20 cellular contexts compared by ENCODE assay signal in the genomic region with DNA sequence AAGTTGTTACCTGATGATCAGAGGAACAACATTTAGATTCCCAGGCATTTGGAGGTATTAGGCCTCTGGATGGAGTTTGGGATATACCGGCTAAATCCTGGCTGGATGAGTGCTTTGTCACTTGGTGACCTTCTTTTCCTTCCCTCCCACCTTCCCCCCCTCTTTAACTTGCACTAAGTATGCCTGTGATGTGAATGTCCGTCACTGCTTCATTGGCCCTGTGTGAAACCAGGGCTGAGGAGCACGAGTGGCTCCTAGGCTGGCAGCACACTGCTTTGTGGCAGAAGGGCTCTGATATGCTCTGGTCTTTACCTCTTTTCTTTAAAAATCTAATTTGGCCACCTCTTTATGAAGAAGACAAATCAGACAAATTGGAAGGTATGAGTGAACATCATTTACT.
DNase-seq lines count a peak whose midpoint lies in the region; ATAC-seq lines count a peak whose summit lies in the region.
"Had no signal": no experiment of that assay in that cellular context is flagged by ENCODE, and none has a peak within 500 bp of the region (broad histone marks: within the 10 kb centered on the region; RNA-seq: fewer than 3 reads in every experiment).

No MANE protein-coding gene starts in this region.

- no peak overlapping the region for H3K4me3 Mint-ChIP-seq in activated T-helper 17 cell treated with anti-CD3 and anti-CD28 coated beads, Interleukin-2, amount 50 U/mL, for 72 hours
- H3K4me3 Mint-ChIP-seq in immature natural killer cell, result no peak overlapping the region
- no peak overlapping the region for H3K4me3 Mint-ChIP-seq in stimulated activated memory B cell treated with anti-CD40 and anti-IgM and Interleukin-4, amounts not matched to agents 10 μg/mL and 1 μg/mL and 100 μg/mL, for 72 hours
- H3K4me3 Mint-ChIP-seq in activated T-helper 1 cell treated with anti-CD3 and anti-CD28 coated beads, Interleukin-12 subunit alpha, Interleukin-12 subunit beta, Interleukin-2, Interleukin-4 antibody, amounts not matched to agents 30 ng/mL and 10 ng/mL and 1 ng/mL, durations not matched to agents 14 hours and 24 hours and 36 hours, result no peak overlapping the region
- H3K4me3 Mint-ChIP-seq: activated CD8-positive, alpha-beta T cell treated with anti-CD3 and anti-CD28 coated beads for 36 hours; CD8-positive, alpha-beta T cell; T-helper 2 cell treated with Interferon-gamma antibody and Interleukin-4, amounts not matched to agents 5 μg/mL and 100 μg/mL, for 36 hours had no signal

- DNase-seq in G401 (ENCODE audit: low spot score) (peak; percentile 76), immature natural killer cell (no peak), NCI-H1417 (lab: John Stamatoyannopoulos, UW) (no peak)
- no peak for DNase-seq in activated T-helper 1 cell treated with anti-CD3 and anti-CD28 coated beads, Interleukin-12 subunit alpha, Interleukin-12 subunit beta, Interleukin-2, Interleukin-4 antibody, amounts not matched to agents 30 ng/mL and 10 ng/mL and 1 ng/mL, durations not matched to agents 14 hours and 24 hours and 36 hours (ENCODE audit: low spot score)
- DNase-seq: activated CD8-positive, alpha-beta T cell treated with anti-CD3 and anti-CD28 coated beads for 36 hours; activated T-cell treated with anti-CD3 and anti-CD28 coated beads for 4 hours; CD8-positive, alpha-beta T cell; effector CD8-positive, alpha-beta T cell; foreskin melanocyte; GF-D8; NCI-H510A; right lobe of liver; stimulated activated CD4-positive, alpha-beta T cell treated with anti-CD3 and anti-CD28 coated beads, Interleukin-15, amount 100 ng/mL, for 24 hours; uterus; WERI-Rb-1 had no signal

- peaks cover 19% of the 10 kb centered on the region for H3K36me3 Mint-ChIP-seq in activated T-helper 17 cell treated with anti-CD3 and anti-CD28 coated beads, Interleukin-2, amount 50 U/mL, for 72 hours (ENCODE audit: low read depth)
- H3K36me3 Mint-ChIP-seq in immature natural killer cell, result peaks cover 0 to 27% (median 7%) of the 10 kb centered on the region in 3 donors
- no peaks in the 10 kb centered on the region for H3K36me3 Mint-ChIP-seq in stimulated activated memory B cell treated with anti-CD40 and anti-IgM and Interleukin-4, amounts not matched to agents 10 μg/mL and 1 μg/mL and 100 μg/mL, for 72 hours
- H3K36me3 Mint-ChIP-seq in activated T-helper 1 cell treated with anti-CD3 and anti-CD28 coated beads, Interleukin-12 subunit alpha, Interleukin-12 subunit beta, Interleukin-2, Interleukin-4 antibody, amounts not matched to agents 30 ng/mL and 10 ng/mL and 1 ng/mL, durations not matched to agents 14 hours and 24 hours and 36 hours (ENCODE audit: low read depth), result peaks cover 22% of the 10 kb centered on the region

- no peak for ATAC-seq in activated T-helper 17 cell treated with anti-CD3 and anti-CD28 coated beads, Interleukin-2, amount 50 U/mL, for 72 hours (replicated peaks)
- no peak for ATAC-seq in stimulated activated memory B cell treated with anti-CD40 and anti-IgM and Interleukin-4, amounts not matched to agents 10 μg/mL and 1 μg/mL and 100 μg/mL, for 72 hours
- no peak for ATAC-seq in GM19397 (IDR thresholded peaks at IDR 0.05; ENCODE audit: unreplicated experiment)
- ATAC-seq: activated CD8-positive, alpha-beta T cell treated with anti-CD3 and anti-CD28 coated beads for 36 hours; CD8-positive, alpha-beta T cell; esophagus mucosa had no signal

- peaks cover 25% of the 10 kb centered on the region for H3K4me1 Mint-ChIP-seq in activated T-helper 17 cell treated with anti-CD3 and anti-CD28 coated beads, Interleukin-2, amount 50 U/mL, for 72 hours
- H3K4me1 Mint-ChIP-seq in immature natural killer cell, result peaks cover 27 to 41% of the 10 kb centered on the region in 2 donors
- peaks cover 48% of the 10 kb centered on the region for H3K4me1 Mint-ChIP-seq in stimulated activated memory B cell treated with anti-CD40 and anti-IgM and Interleukin-4, amounts not matched to agents 10 μg/mL and 1 μg/mL and 100 μg/mL, for 72 hours
- H3K4me1 Mint-ChIP-seq in activated T-helper 1 cell treated with anti-CD3 and anti-CD28 coated beads, Interleukin-12 subunit alpha, Interleukin-12 subunit beta, Interleukin-2, Interleukin-4 antibody, amounts not matched to agents 30 ng/mL and 10 ng/mL and 1 ng/mL, durations not matched to agents 14 hours and 24 hours and 36 hours (ENCODE audit: low read depth), result peaks cover 54% of the 10 kb centered on the region

- intact Hi-C loops in activated T-helper 1 cell treated with anti-CD3 and anti-CD28 coated beads, Interleukin-12 subunit alpha, Interleukin-12 subunit beta, Interleukin-2, Interleukin-4 antibody, amounts not matched to agents 30 ng/mL and 10 ng/mL and 1 ng/mL, durations not matched to agents 14 hours and 24 hours and 36 hours (cut with micrococcal nuclease), result no loop called here

- H3K27me3 Mint-ChIP-seq in activated T-helper 17 cell treated with anti-CD3 and anti-CD28 coated beads, Interleukin-2, amount 50 U/mL, for 72 hours, result no peaks in the 10 kb centered on the region
- peaks cover 2 to 5% (median 3%) of the 10 kb centered on the region in 3 donors for H3K27me3 Mint-ChIP-seq in immature natural killer cell (ENCODE audit: low read depth in 3 of 3)
- no peaks in the 10 kb centered on the region for H3K27me3 Mint-ChIP-seq in stimulated activated memory B cell treated with anti-CD40 and anti-IgM and Interleukin-4, amounts not matched to agents 10 μg/mL and 1 μg/mL and 100 μg/mL, for 72 hours
- no peaks in the 10 kb centered on the region for H3K27me3 Mint-ChIP-seq in activated T-helper 1 cell treated with anti-CD3 and anti-CD28 coated beads, Interleukin-12 subunit alpha, Interleukin-12 subunit beta, Interleukin-2, Interleukin-4 antibody, amounts not matched to agents 30 ng/mL and 10 ng/mL and 1 ng/mL, durations not matched to agents 14 hours and 24 hours and 36 hours (ENCODE audit: insufficient read depth)
- H3K27me3 Mint-ChIP-seq: activated CD8-positive, alpha-beta T cell treated with anti-CD3 and anti-CD28 coated beads for 36 hours had no signal

- no peaks in the 10 kb centered on the region for H3K9me3 Mint-ChIP-seq in activated T-helper 17 cell treated with anti-CD3 and anti-CD28 coated beads, Interleukin-2, amount 50 U/mL, for 72 hours
- H3K9me3 Mint-ChIP-seq in immature natural killer cell, result no peaks in the 10 kb centered on the region
- H3K9me3 Mint-ChIP-seq in stimulated activated memory B cell treated with anti-CD40 and anti-IgM and Interleukin-4, amounts not matched to agents 10 μg/mL and 1 μg/mL and 100 μg/mL, for 72 hours, result no peaks in the 10 kb centered on the region
- H3K9me3 Mint-ChIP-seq in activated T-helper 1 cell treated with anti-CD3 and anti-CD28 coated beads, Interleukin-12 subunit alpha, Interleukin-12 subunit beta, Interleukin-2, Interleukin-4 antibody, amounts not matched to agents 30 ng/mL and 10 ng/mL and 1 ng/mL, durations not matched to agents 14 hours and 24 hours and 36 hours, result no peaks in the 10 kb centered on the region
- H3K9me3 Mint-ChIP-seq: activated CD8-positive, alpha-beta T cell treated with anti-CD3 and anti-CD28 coated beads for 36 hours; CD8-positive, alpha-beta T cell; T-helper 2 cell treated with Interferon-gamma antibody and Interleukin-4, amounts not matched to agents 5 μg/mL and 100 μg/mL, for 36 hours had no signal

- peak overlapping the region; percentile 91 for H3K27ac Mint-ChIP-seq in activated T-helper 17 cell treated with anti-CD3 and anti-CD28 coated beads, Interleukin-2, amount 50 U/mL, for 72 hours
- peak overlapping the region in 4 of 6 donors; percentile 26 to 56 (median 32) for H3K27ac Mint-ChIP-seq in immature natural killer cell
- H3K27ac Mint-ChIP-seq in stimulated activated memory B cell treated with anti-CD40 and anti-IgM and Interleukin-4, amounts not matched to agents 10 μg/mL and 1 μg/mL and 100 μg/mL, for 72 hours, result peak overlapping the region; percentile 53
- H3K27ac Mint-ChIP-seq in activated T-helper 1 cell treated with anti-CD3 and anti-CD28 coated beads, Interleukin-12 subunit alpha, Interleukin-12 subunit beta, Interleukin-2, Interleukin-4 antibody, amounts not matched to agents 30 ng/mL and 10 ng/mL and 1 ng/mL, durations not matched to agents 14 hours and 24 hours and 36 hours, result no peak overlapping the region
- H3K27ac Mint-ChIP-seq: activated CD8-positive, alpha-beta T cell treated with anti-CD3 and anti-CD28 coated beads for 36 hours; T-helper 2 cell treated with Interferon-gamma antibody and Interleukin-4, amounts not matched to agents 5 μg/mL and 100 μg/mL, for 36 hours had no signal

- in situ Hi-C loops in G401 (cut with HindIII; ENCODE audit: low sequenced_read_pairs), result no loop called here
